ENCODE assay signal across 13 cellular contexts in the genomic region with DNA sequence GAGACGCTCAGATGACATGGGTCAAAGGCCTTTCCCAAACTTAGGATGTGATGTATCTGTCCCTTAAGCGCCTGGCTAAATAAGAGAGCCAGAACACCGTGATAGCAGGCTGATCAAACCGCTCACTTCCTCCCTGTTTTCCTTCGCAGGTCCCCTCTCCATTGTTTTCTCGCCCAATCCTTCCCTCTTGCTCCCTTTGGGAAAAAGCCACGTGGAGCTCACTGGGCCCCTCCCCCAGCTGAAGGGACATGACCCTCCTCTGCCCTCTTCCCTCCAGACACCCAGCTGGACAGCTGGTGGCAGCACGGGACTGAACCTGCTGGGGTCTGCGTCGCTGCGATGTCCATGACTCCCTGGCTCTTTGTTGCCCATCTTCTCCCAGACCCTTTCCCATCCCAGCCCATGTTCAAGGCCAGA.
A peak's percentile ranks its signal among the peaks of the same experiment; 100 is the strongest.
DNase-seq lines count a peak whose midpoint lies in the region; FAIRE-seq and TF ChIP-seq lines count a peak whose summit lies in the region.
"Had no signal": no experiment of that assay in that cellular context is flagged by ENCODE, and none has a peak within 500 bp of the region (broad histone marks: within the 10 kb centered on the region; RNA-seq: fewer than 3 reads in every experiment).

No MANE protein-coding gene starts in this region.

- no peak overlapping the region for H3K4me3 ChIP-seq in H1 (ENCODE audit: extremely low read depth in 1 of 4, insufficient read depth in 2 of 4, low read depth in 3 of 4, low read length in 4 of 4)
- no peak overlapping the region for H3K4me3 ChIP-seq in suprapubic skin

- no peaks in the 10 kb centered on the region; the same call in 1 of the 2 replicates for H3K79me1 ChIP-seq in H1 (ENCODE audit: low read depth, low read length)

- H3K9me3 ChIP-seq in H1 (ENCODE audit: insufficient read depth in 2 of 2, low read depth in 1 of 2, low read length in 1 of 2): no peaks in the 10 kb centered on the region
- H3K9me3 ChIP-seq in suprapubic skin: no peaks in the 10 kb centered on the region

- no peak; a peak in 1 of 4 replicates for TF ChIP-seq CTCF in H1 (IDR thresholded peaks at IDR 0.05; ENCODE audit: control extremely low read depth in 1 of 3, insufficient read depth in 1 of 3, low read depth in 1 of 3, low read length in 3 of 3)
- TF ChIP-seq CTCF in suprapubic skin (IDR thresholded peaks at IDR 0.05): no peak

- H3K9ac ChIP-seq in H1 (replicated peaks in 1 of 4; ENCODE audit: extremely low read depth in 1 of 4, low read depth in 3 of 4, low read length in 3 of 4): no peak overlapping the region

- TF ChIP-seq RAD21 in H1 (IDR thresholded peaks at IDR 0.05 in 1 of 2, conservative IDR thresholded peaks at IDR 0.05 in 1 of 2; ENCODE audit: low read depth in 2 of 2, low read length in 2 of 2): peak; percentile 12 to 17; a peak in 2 of 4 replicates

- H4K5ac ChIP-seq in H1 (ENCODE audit: insufficient read length, low read depth, low read length): no peak overlapping the region

- H3K4me2 ChIP-seq in H1 (ENCODE audit: insufficient read depth in 1 of 2, low read depth in 2 of 2, low read length in 2 of 2): no peak overlapping the region; a peak in 1 of 4 replicates

- H4K91ac ChIP-seq in H1 (replicated peaks; ENCODE audit: insufficient read length, low read length): no peak overlapping the region

- no peak for FAIRE-seq in H1 (lab: Jason Lieb, UNC)
- FAIRE-seq: colon had no signal

- H3K18ac ChIP-seq in H1 (ENCODE audit: extremely low read depth, low read length): no peak overlapping the region

- no peak overlapping the region for H3K4ac ChIP-seq in H1 (replicated peaks; ENCODE audit: insufficient read length, low read depth, low read length)

- peaks cover 0 to 5% of the 10 kb centered on the region in 2 experiments for H4K20me1 ChIP-seq in H1 (replicated peaks in 1 of 2; ENCODE audit: control insufficient read depth in 1 of 2, insufficient read depth in 2 of 2, low read length in 2 of 2)

- H3K23me2 ChIP-seq in H1 (ENCODE audit: low read depth, low read length): peaks cover 6% of the 10 kb centered on the region

- H3K27me3 ChIP-seq in H1 (replicated peaks in 1 of 4; ENCODE audit: control insufficient read depth in 3 of 4, extremely low read depth in 1 of 4, insufficient read depth in 3 of 4, low read length in 3 of 4): no peaks in the 10 kb centered on the region
- no peaks in the 10 kb centered on the region for H3K27me3 ChIP-seq in suprapubic skin

- TF ChIP-seq POLR2A in H1 (IDR thresholded peaks at IDR 0.05; ENCODE audit: control extremely low read depth in 1 of 2, low read depth in 2 of 2, low read length in 2 of 2) (no peak), suprapubic skin (IDR thresholded peaks at IDR 0.05) (no peak)

- H3K36me3 ChIP-seq in H1 (ENCODE audit: control insufficient read depth in 2 of 4, insufficient read depth in 4 of 4, low read length in 3 of 4) (no peaks in the 10 kb centered on the region), suprapubic skin (peaks cover 33% of the 10 kb centered on the region)

- CTCF ChIA-PET in H1 (lab: Charles Lee; ENCODE audit: partially characterized antibody): interaction anchor here (0.8 to 30.4 kb wide), 7 partner anchors 10 to 98 kb away, joined by 3 to 759 read pairs (median 4); no protein-coding TSS in a partner anchor

- H2BK120ac ChIP-seq in H1 (replicated peaks; ENCODE audit: low read depth, low read length): no peak overlapping the region

- H3K14ac ChIP-seq in H1 (ENCODE audit: insufficient read length): no peak overlapping the region

- H2AFZ ChIP-seq in H1 (ENCODE audit: low read length): no peak overlapping the region

- H3K23ac ChIP-seq in H1 (ENCODE audit: insufficient read length): no peak overlapping the region

- H2BK5ac ChIP-seq in H1 (ENCODE audit: low read depth, low read length): no peak overlapping the region

- DNase-seq in SK-N-DZ (ENCODE audit: low spot score) (peak; percentile 68), H1 (ENCODE audit: low read depth in 1 of 2, low spot score in 2 of 2) (no peak), midbrain (lab: John Stamatoyannopoulos, UW) (peak; percentile 9), suprapubic skin (ENCODE audit: low spot score in 2 of 2) (peak; percentile 49 to 71), medulla oblongata (ENCODE audit: extremely low spot score) (no peak), DMS79 (lab: John Stamatoyannopoulos, UW) (no peak), substantia nigra (lab: John Stamatoyannopoulos, UW) (no peak)
- DNase-seq: activated CD4-positive, alpha-beta T cell treated with anti-CD3 and anti-CD28 coated beads for 48 hours; activated T-cell treated with anti-CD3 and anti-CD28 coated beads, Interleukin-2, amount 50 U/mL, for 4 hours; NCI-H2081; NCI-H748 treated with DMSO at 0.1 percent for 48 hours; occipital lobe had no signal

- WGBS in H1 (ENCODE audit: extremely low coverage in 1 of 2, insufficient coverage in 1 of 2, insufficient read length in 1 of 2, insufficient replicate concordance in 2 of 2, low coverage in 1 of 2, low lambda C conversion rate in 2 of 2, missing lambda C conversion rate in 1 of 2), 2 experiments: 73% methylated on average over 11 of the region's 11 CpGs; no CpG with 5 or more reads in 1 of the 2 experiments
- WGBS in suprapubic skin: 65% methylated on average over 11 of the region's 11 CpGs

- no peak overlapping the region for H3K56ac ChIP-seq in H1 (replicated peaks; ENCODE audit: insufficient read length, low read depth, low read length)

- no peak for TF ChIP-seq EP300 in H1 (IDR thresholded peaks at IDR 0.05; ENCODE audit: borderline replicate concordance in 1 of 2, low read depth in 2 of 2, low read length in 2 of 2)
- no peak for TF ChIP-seq EP300 in suprapubic skin (IDR thresholded peaks at IDR 0.05)

- no peaks in the 10 kb centered on the region for H3K79me2 ChIP-seq in H1 (ENCODE audit: control insufficient read depth in 1 of 2, insufficient read depth in 2 of 2, low read length in 2 of 2)

- H4K8ac ChIP-seq in H1 (ENCODE audit: extremely low read depth, insufficient read depth, low read length): no peak overlapping the region

- H3K27ac ChIP-seq in H1 (ENCODE audit: low read depth, low read length) (no peak overlapping the region), suprapubic skin (peak overlapping the region; percentile 10), substantia nigra (ENCODE audit: low read depth, low read length, poor library complexity, severe bottlenecking) (no peak overlapping the region)

- no peak overlapping the region for H2BK12ac ChIP-seq in H1 (ENCODE audit: low read depth, low read length)

- no peak overlapping the region for H2BK15ac ChIP-seq in H1 (ENCODE audit: low read length)

- no peak overlapping the region for H2AK5ac ChIP-seq in H1 (ENCODE audit: low read depth, low read length)

- peaks cover 0 to 5% (median 0%) of the 10 kb centered on the region in 4 experiments; a peak in 1 of 7 replicates for H3K4me1 ChIP-seq in H1 (replicated peaks in 1 of 4; ENCODE audit: control insufficient read depth in 3 of 4, insufficient read depth in 4 of 4, low read length in 3 of 4)
- peaks cover 22% of the 10 kb centered on the region for H3K4me1 ChIP-seq in suprapubic skin

- no peak overlapping the region for H2BK20ac ChIP-seq in H1 (ENCODE audit: low read length)

- POLR2A ChIA-PET in H1 (lab: Charles Lee; ENCODE audit: partially characterized antibody): no interaction called here

TF ChIP-seq in H1, 55 proteins besides CTCF, POLR2A, EP300 and RAD21:
- TF ChIP-seq, protein P1, sequence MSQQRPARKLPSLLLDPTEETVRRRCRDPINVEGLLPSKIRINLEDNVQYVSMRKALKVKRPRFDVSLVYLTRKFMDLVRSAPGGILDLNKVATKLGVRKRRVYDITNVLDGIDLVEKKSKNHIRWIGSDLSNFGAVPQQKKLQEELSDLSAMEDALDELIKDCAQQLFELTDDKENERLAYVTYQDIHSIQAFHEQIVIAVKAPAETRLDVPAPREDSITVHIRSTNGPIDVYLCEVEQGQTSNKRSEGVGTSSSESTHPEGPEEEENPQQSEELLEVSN (IDR thresholded peaks at IDR 0.05): peak; percentile 38; the same call in 1 of the 2 replicates
- TF ChIP-seq, protein P2, sequence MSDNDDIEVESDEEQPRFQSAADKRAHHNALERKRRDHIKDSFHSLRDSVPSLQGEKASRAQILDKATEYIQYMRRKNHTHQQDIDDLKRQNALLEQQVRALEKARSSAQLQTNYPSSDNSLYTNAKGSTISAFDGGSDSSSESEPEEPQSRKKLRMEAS (IDR thresholded peaks at IDR 0.05): peak; percentile 76
- TF ChIP-seq TAF7 (optimal IDR thresholded peaks at IDR 0.05; ENCODE audit: borderline replicate concordance, low read depth, low read length): no peak

Comparison
In these comparisons a context has a peak if more than half of its experiments do, and no peak if none do; other contexts are left out.
1. DNase-seq: peak in SK-N-DZ (single experiment), midbrain (single experiment) and suprapubic skin (2 of 2); none in H1 (0 of 2), medulla oblongata (single experiment), DMS79 (single experiment) and substantia nigra (0 of 49).